32 cellular contexts compared by ENCODE assay signal in the genomic region with DNA sequence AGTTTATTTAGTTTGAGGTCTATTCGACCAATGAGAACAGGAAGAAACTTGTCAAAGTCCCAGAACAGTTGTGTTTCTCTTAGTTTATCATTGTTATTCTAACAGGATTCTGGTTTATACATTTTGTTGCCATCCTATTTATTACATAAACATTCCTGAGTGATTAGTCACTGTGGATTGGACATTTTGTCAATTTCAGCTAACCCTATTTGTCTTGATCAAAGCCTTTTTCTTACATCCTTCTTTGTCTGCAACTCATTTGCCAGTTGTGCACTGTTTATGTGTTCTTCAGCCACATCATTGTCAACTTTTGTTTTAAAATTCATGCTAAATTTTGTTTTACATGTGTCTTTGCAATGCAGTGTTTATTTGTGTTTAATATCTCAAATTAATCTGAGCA.
"Had no signal": no experiment of that assay in that cellular context is flagged by ENCODE, and none has a peak within 500 bp of the region (broad histone marks: within the 10 kb centered on the region; RNA-seq: fewer than 3 reads in every experiment).

No MANE protein-coding gene starts in this region.

- H3K27me3 ChIP-seq: gastroesophageal sphincter, heart left ventricle, hepatocyte, neutrophil, right atrium auricular region, suprapubic skin, transverse colon, upper lobe of right lung, uterus had no signal

- H3K4me3 ChIP-seq: gastroesophageal sphincter, heart left ventricle, hepatocyte, lung, mucosa of descending colon, right atrium auricular region, smooth muscle cell, suprapubic skin, transverse colon, upper lobe of right lung, uterus had no signal

- H3K36me3 ChIP-seq: gastroesophageal sphincter, heart left ventricle, neutrophil, right atrium auricular region, suprapubic skin, transverse colon, upper lobe of right lung, uterus had no signal

- ATAC-seq: gastroesophageal sphincter; heart left ventricle; left lobe of liver; mucosa of descending colon; natural killer cell treated with Interleukin-12 subunit alpha and Interleukin-12 subunit beta and Interleukin-15 and Interleukin-18, amount 100 ng/mL, for 72 hours; sciatic nerve; stimulated activated naive CD8-positive, alpha-beta T cell treated with anti-CD3 and anti-CD28 coated beads, Interleukin-15, amount 100 ng/mL, for 72 hours; upper lobe of right lung had no signal

- H3K27ac Mint-ChIP-seq: dendritic cell treated with granulocyte-macrophage colony-stimulating factor and Interleukin-4, amounts not matched to agents 40 ng/mL and 50 ng/mL, for 4 days; memory B cell; mesothelial cell of epicardium; naive B cell; natural killer cell treated with Interleukin-12 subunit alpha and Interleukin-12 subunit beta and Interleukin-15 and Interleukin-18, amount 100 ng/mL, for 72 hours; progenitor cell of endocrine pancreas; stimulated activated naive CD8-positive, alpha-beta T cell treated with anti-CD3 and anti-CD28 coated beads, Interleukin-15, amount 100 ng/mL, for 72 hours had no signal

- H3K4me3 Mint-ChIP-seq: dendritic cell treated with granulocyte-macrophage colony-stimulating factor and Interleukin-4, amounts not matched to agents 40 ng/mL and 50 ng/mL, for 4 days; memory B cell; mesothelial cell of epicardium; naive B cell; natural killer cell treated with Interleukin-12 subunit alpha and Interleukin-12 subunit beta and Interleukin-15 and Interleukin-18, amount 100 ng/mL, for 72 hours; neural crest cell; stimulated activated naive CD8-positive, alpha-beta T cell treated with anti-CD3 and anti-CD28 coated beads, Interleukin-15, amount 100 ng/mL, for 72 hours had no signal

- H3K36me3 Mint-ChIP-seq: memory B cell, naive B cell had no signal

- H3K27ac ChIP-seq: gastroesophageal sphincter, heart left ventricle, hepatocyte, neutrophil, parathyroid adenoma, right atrium auricular region, suprapubic skin, transverse colon, upper lobe of right lung, uterus had no signal

- FAIRE-seq: colon had no signal

- H3K4me1 ChIP-seq: gastroesophageal sphincter, heart left ventricle, parathyroid adenoma, right atrium auricular region, suprapubic skin, transverse colon, upper lobe of right lung, uterus had no signal

- H3K9me3 Mint-ChIP-seq: neural crest cell had no signal

- DNase-seq: effector memory CD4-positive, alpha-beta T cell; foreskin fibroblast; heart left ventricle; kidney; mucosa of descending colon; naive B cell; stimulated activated CD4-positive, alpha-beta T cell treated with anti-CD3 and anti-CD28 coated beads, Interleukin-12 subunit alpha, Interleukin-12 subunit beta, amount 100 ng/mL, for 4 hours; stimulated activated CD4-positive, alpha-beta T cell treated with anti-CD3 and anti-CD28 coated beads, Interleukin-1b, Interleukin-23, amount 100 ng/mL, for 48 hours; stimulated activated CD4-positive, alpha-beta T cell treated with anti-CD3 and anti-CD28 coated beads, Interleukin-4, amount 100 ng/mL, for 1 hour; stimulated activated CD8-positive, alpha-beta memory T cell treated with anti-CD3 and anti-CD28 coated beads, Interleukin-4, amount 100 ng/mL, for 48 hours; stimulated activated naive CD4-positive, alpha-beta T cell; stimulated activated naive CD8-positive, alpha-beta T cell treated with anti-CD3 and anti-CD28 coated beads, Interleukin-15, amount 100 ng/mL, for 72 hours; transverse colon; upper lobe of right lung; uterus had no signal

- H3K9me3 ChIP-seq: gastroesophageal sphincter, heart left ventricle, mucosa of descending colon, neutrophil, right atrium auricular region, suprapubic skin, transverse colon, upper lobe of right lung, uterus had no signal

- H3K4me1 Mint-ChIP-seq: memory B cell; naive B cell; neural crest cell; stimulated activated naive CD8-positive, alpha-beta T cell treated with anti-CD3 and anti-CD28 coated beads, Interleukin-15, amount 100 ng/mL, for 72 hours had no signal

- H3K27me3 Mint-ChIP-seq: dendritic cell treated with granulocyte-macrophage colony-stimulating factor and Interleukin-4, amounts not matched to agents 40 ng/mL and 50 ng/mL, for 4 days; memory B cell; naive B cell; natural killer cell treated with Interleukin-12 subunit alpha and Interleukin-12 subunit beta and Interleukin-15 and Interleukin-18, amount 100 ng/mL, for 72 hours; stimulated activated naive CD8-positive, alpha-beta T cell treated with anti-CD3 and anti-CD28 coated beads, Interleukin-15, amount 100 ng/mL, for 72 hours had no signal
